ENCODE assay signal across 5 cellular contexts in the genomic region with DNA sequence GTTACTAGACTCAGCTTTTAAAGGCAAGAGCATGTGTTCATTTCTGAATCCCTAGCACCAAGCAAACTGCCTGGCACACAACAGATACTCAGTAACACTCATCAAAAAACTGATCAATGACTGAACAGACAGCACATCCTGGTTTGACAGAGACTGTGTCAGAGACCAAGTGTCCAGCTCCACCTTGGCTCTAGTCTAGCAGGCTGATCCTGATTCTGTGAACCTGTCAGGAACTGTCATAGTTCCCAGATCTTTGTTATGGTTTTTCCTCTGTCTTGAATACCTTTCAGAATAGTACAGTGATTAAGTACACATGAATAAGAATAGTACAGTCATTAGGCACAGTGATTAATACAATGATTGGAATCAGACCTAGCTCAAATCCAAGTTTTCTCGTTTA.
"Had no signal": no experiment of that assay in that cellular context is flagged by ENCODE, and none has a peak within 500 bp of the region (broad histone marks: within the 10 kb centered on the region; RNA-seq: fewer than 3 reads in every experiment).

No MANE protein-coding gene starts in this region.

- DNase-seq: GM23248, GOT3, H7, HCEC 1CT, IMR-90 had no signal

- H3K27ac ChIP-seq: GM23248 had no signal

- H3K4me3 ChIP-seq: GM23248 had no signal
